In genomic region chr4:3777033-3777390, GRCh38 we compare ENCODE assay signal across 1 cellular context.
TF ChIP-seq lines count a peak whose summit lies in the region.

No MANE protein-coding gene starts in this region.

TF ChIP-seq in HepG2, 621 proteins besides CTCF, POLR2A, EP300 and RAD21:
- TF ChIP-seq ZNF687 (CRISPR knock-in tag; IDR thresholded peaks at IDR 0.05) (no peak), HNRNPL (IDR thresholded peaks at IDR 0.05; ENCODE audit: low read depth, low read length) (0 out of 2 replicates have a peak, but pooled peaks have one; percentile 22), NFAT5 (CRISPR knock-in tag; IDR thresholded peaks at IDR 0.05) (no peak), FUBP1 (CRISPR knock-in tag; IDR thresholded peaks at IDR 0.05; ENCODE audit: borderline replicate concordance) (no peak), ZBTB49 (CRISPR knock-in tag; IDR thresholded peaks at IDR 0.05; ENCODE audit: borderline replicate concordance) (no peak), ZNF225 (CRISPR knock-in tag; IDR thresholded peaks at IDR 0.05) (0 out of 2 replicates have a peak, but pooled peaks have one; percentile 10), ZNF20 (CRISPR knock-in tag; IDR thresholded peaks at IDR 0.05) (no peak), ZMYM2 (CRISPR knock-in tag; IDR thresholded peaks at IDR 0.05) (no peak), TAF15 (IDR thresholded peaks at IDR 0.05; ENCODE audit: low read depth, low read length, poor library complexity, severe bottlenecking) (no peak), FLYWCH1 (CRISPR knock-in tag; IDR thresholded peaks at IDR 0.05) (no peak)
